Comparison of ENCODE assay signal across 24 cellular contexts in genomic region chr12:103844296-103844695, GRCh38.
"Had no signal": no experiment of that assay in that cellular context is flagged by ENCODE, and none has a peak within 500 bp of the region (broad histone marks: within the 10 kb centered on the region; RNA-seq: fewer than 3 reads in every experiment).

No MANE protein-coding gene starts in this region.

- H3K9me3 ChIP-seq: colonic mucosa, left lung, neutrophil, pancreas, right lobe of liver, thyroid gland had no signal

- H3K4me3 ChIP-seq: colonic mucosa, left lung, pancreas, right lobe of liver, smooth muscle cell, thyroid gland had no signal

- H3K4me3 Mint-ChIP-seq: central memory CD8-positive, alpha-beta T cell; dendritic cell treated with granulocyte-macrophage colony-stimulating factor and Interleukin-4, amounts not matched to agents 40 ng/mL and 50 ng/mL, for 4 days; endodermal cell; stimulated activated naive CD8-positive, alpha-beta T cell treated with anti-CD3 and anti-CD28 coated beads, Interleukin-15, amount 100 ng/mL, for 72 hours; type B pancreatic cell had no signal

- DNase-seq: colonic mucosa; effector CD8-positive, alpha-beta T cell; endodermal cell; foreskin keratinocyte; kidney; left cardiac atrium; left lung; mesendoderm; natural killer cell; pancreas; right lobe of liver; stimulated activated CD4-positive, alpha-beta T cell treated with anti-CD3 and anti-CD28 coated beads, Interleukin-12 subunit alpha, Interleukin-12 subunit beta, amount 100 ng/mL, for 4 hours; stimulated activated CD4-positive, alpha-beta T cell treated with anti-CD3 and anti-CD28 coated beads, Interleukin-1b, Interleukin-23, amount 100 ng/mL, for 48 hours; stimulated activated CD4-positive, alpha-beta T cell treated with anti-CD3 and anti-CD28 coated beads, Interleukin-4, amount 100 ng/mL, for 1 hour; stimulated activated CD8-positive, alpha-beta memory T cell treated with anti-CD3 and anti-CD28 coated beads, Interleukin-4, amount 100 ng/mL, for 48 hours; stimulated activated naive CD4-positive, alpha-beta T cell; stimulated activated naive CD8-positive, alpha-beta T cell treated with anti-CD3 and anti-CD28 coated beads, Interleukin-15, amount 100 ng/mL, for 72 hours; thyroid gland had no signal

- H3K27me3 ChIP-seq: colonic mucosa, foreskin keratinocyte, left lung, neutrophil, pancreas, right lobe of liver, thyroid gland had no signal

- H3K36me3 Mint-ChIP-seq: natural killer cell, type B pancreatic cell had no signal

- H3K27me3 Mint-ChIP-seq: central memory CD8-positive, alpha-beta T cell; stimulated activated naive CD8-positive, alpha-beta T cell treated with anti-CD3 and anti-CD28 coated beads, Interleukin-15, amount 100 ng/mL, for 72 hours had no signal

- H3K27ac Mint-ChIP-seq: dendritic cell treated with granulocyte-macrophage colony-stimulating factor and Interleukin-4, amounts not matched to agents 40 ng/mL and 50 ng/mL, for 4 days; endodermal cell; natural killer cell; stimulated activated naive CD8-positive, alpha-beta T cell treated with anti-CD3 and anti-CD28 coated beads, Interleukin-15, amount 100 ng/mL, for 72 hours; type B pancreatic cell had no signal

- H3K9me3 Mint-ChIP-seq: central memory CD8-positive, alpha-beta T cell; dendritic cell treated with granulocyte-macrophage colony-stimulating factor and Interleukin-4, amounts not matched to agents 40 ng/mL and 50 ng/mL, for 4 days; endodermal cell; natural killer cell; stimulated activated naive CD8-positive, alpha-beta T cell treated with anti-CD3 and anti-CD28 coated beads, Interleukin-15, amount 100 ng/mL, for 72 hours had no signal

- H3K27ac ChIP-seq: colonic mucosa, epithelial cell of prostate, foreskin keratinocyte, left lung, neutrophil, pancreas, right lobe of liver, thyroid gland had no signal

- H3K36me3 ChIP-seq: colonic mucosa, left lung, neutrophil, pancreas, right lobe of liver, thyroid gland had no signal
